8 cellular contexts compared by ENCODE assay signal in genomic region chr10:73886625-73887024, GRCh38. TPM values are rescaled to one million over a fixed set of nuclear protein-coding genes. Genes with fewer than 3 reads are reported as not detected.
DNase-seq lines count a peak whose midpoint lies in the region; ATAC-seq and TF ChIP-seq lines count a peak whose summit lies in the region.

No MANE protein-coding gene starts in this region.

- no peaks in the 10 kb centered on the region for H3K9me2 ChIP-seq in OCI-LY7 (ENCODE audit: insufficient read depth, low read length)

- no peaks in the 10 kb centered on the region for H3K79me2 ChIP-seq in OCI-LY7 (ENCODE audit: insufficient read depth, low read depth, low read length)

- no peak for TF ChIP-seq CTCF in OCI-LY7 (conservative IDR thresholded peaks at IDR 0.05; ENCODE audit: low read length)
- no peak for TF ChIP-seq CTCF in thyroid gland (IDR thresholded peaks at IDR 0.05)
- no peak for TF ChIP-seq CTCF in right lobe of liver (IDR thresholded peaks at IDR 0.05)

- no peaks in the 10 kb centered on the region for H3K36me3 ChIP-seq in OCI-LY7 (ENCODE audit: insufficient read depth, low read length)
- H3K36me3 ChIP-seq in mesodermal cell (ENCODE audit: control insufficient read depth, insufficient read depth, low read length), result no peaks in the 10 kb centered on the region
- H3K36me3 ChIP-seq in thyroid gland, result no peaks in the 10 kb centered on the region
- no peaks in the 10 kb centered on the region for H3K36me3 ChIP-seq in right lobe of liver

- POLR2A ChIA-PET in OCI-LY7 (lab: Charles Lee), result interaction anchor here (1.1 kb wide), 1 partner anchor 217 kb away, joined by 3 read pairs; no protein-coding TSS in a partner anchor

- DNase-seq in OCI-LY7 (ENCODE audit: low spot score) (no peak), caudate nucleus (lab: John Stamatoyannopoulos, UW) (no peak), thyroid gland (peak in 1 of 2 donors; percentile 26), right lobe of liver (no peak), foreskin melanocyte (no peak)
- DNase-seq in activated T-cell treated with anti-CD3 and anti-CD28 coated beads, Interleukin-2, amount 50 U/mL, for 1 hour, result no peak

- 83% methylated on average over 1 of the region's 1 CpG for WGBS in mesodermal cell (ENCODE audit: insufficient coverage in 2 of 2), 2 experiments
- WGBS in thyroid gland, 2 donors, result 20 to 39% methylated on average over 1 of the region's 1 CpG
- WGBS in right lobe of liver (ENCODE audit: insufficient coverage, low coverage, low lambda C conversion rate, missing lambda C conversion rate), result 10% methylated on average over 1 of the region's 1 CpG

- H3K4me3 ChIP-seq in OCI-LY7 (ENCODE audit: low read depth, low read length, poor library complexity, severe bottlenecking) (no peak overlapping the region), mesodermal cell (ENCODE audit: extremely low read depth, insufficient read depth, low read length, poor library complexity, severe bottlenecking) (no peak overlapping the region), thyroid gland (replicated peaks in 1 of 3) (no peak overlapping the region), right lobe of liver (no peak overlapping the region)

- CTCF ChIA-PET in OCI-LY7 (lab: Charles Lee; ENCODE audit: unreplicated experiment), result interaction anchor here (0.8 to 1.4 kb wide), 6 partner anchors 13 to 217 kb away, joined by 3 to 7 read pairs (median 4); no protein-coding TSS in a partner anchor

- ATAC-seq in GM21515 (IDR thresholded peaks at IDR 0.05; ENCODE audit: unreplicated experiment) (no peak), right lobe of liver (no peak)

- intact Hi-C loops in OCI-LY7 (cut with micrococcal nuclease; ENCODE audit: unreplicated experiment), result loop anchor here (1.0 to 10.0 kb wide), 6 partner anchors 54 to 348 kb away; no protein-coding TSS in a partner anchor
- intact Hi-C loops in thyroid gland (cut with DNase I), result loop anchor here (2.0 to 10.0 kb wide), 2 partner anchors 54 to 188 kb away; no protein-coding TSS in a partner anchor
- intact Hi-C loops in right lobe of liver (cut with DNase I), result loop anchor here (10.0 kb wide), 2 partner anchors 58 to 208 kb away; no protein-coding TSS in a partner anchor

- no peak for TF ChIP-seq POLR2A in thyroid gland (IDR thresholded peaks at IDR 0.05)
- TF ChIP-seq POLR2A in right lobe of liver (IDR thresholded peaks at IDR 0.05), result no peak

- no peak overlapping the region for H3K4me2 ChIP-seq in OCI-LY7 (ENCODE audit: low read length)

- H3K4me1 ChIP-seq in OCI-LY7 (ENCODE audit: insufficient read depth, low read length, poor library complexity, severe bottlenecking) (no peaks in the 10 kb centered on the region), mesodermal cell (ENCODE audit: control insufficient read depth, insufficient read depth, low read length, poor library complexity, severe bottlenecking) (peaks cover 39% of the 10 kb centered on the region), thyroid gland (peaks cover 32 to 36% of the 10 kb centered on the region in 2 donors), right lobe of liver (peaks cover 0 to 3% (median 1%) of the 10 kb centered on the region in 4 donors)

- H3K27me3 ChIP-seq in thyroid gland (no peaks in the 10 kb centered on the region), right lobe of liver (no peaks in the 10 kb centered on the region)

- H2AFZ ChIP-seq in OCI-LY7 (ENCODE audit: low read length), result peak overlapping the region; percentile 5; the same call in 1 of the 2 replicates

- H3K9me3 ChIP-seq in OCI-LY7 (ENCODE audit: low read length) (no peaks in the 10 kb centered on the region), mesodermal cell (ENCODE audit: control insufficient read depth, low read length) (no peaks in the 10 kb centered on the region), thyroid gland (no peaks in the 10 kb centered on the region), right lobe of liver (no peaks in the 10 kb centered on the region)

- no TSS peak for BruUV-seq in OCI-LY7 (replicated peaks; lab: Mats Ljungman, UMichigan)

- H3K27ac ChIP-seq in OCI-LY7 (ENCODE audit: low read depth, low read length, poor library complexity, severe bottlenecking) (no peak overlapping the region), caudate nucleus (ENCODE audit: low read depth, low read length) (peak overlapping the region; percentile 79), mesodermal cell (ENCODE audit: low read depth, low read length, severe bottlenecking) (peak overlapping the region; percentile 86), thyroid gland (peak overlapping the region; percentile 84 to 88 (median 85)), right lobe of liver (peak overlapping the region in 1 of 3 donors; percentile 24)

- H4K20me1 ChIP-seq in OCI-LY7 (ENCODE audit: insufficient read depth, low read length), result no peaks in the 10 kb centered on the region

RNA-seq across cellular contexts. Expression of gene CAMK2G, which starts 12.3 kb away (rescaled TPM):
- 21.1 and 29.1 TPM in 2 replicates for total RNA-seq in OCI-LY7 (2014; rRNA removed; shearing (Covaris generic))
- total RNA-seq in OCI-LY7 (2022), result 34.8 and 41.6 TPM in 2 replicates
- polyA plus RNA-seq in mesodermal cell (2013, experiment 1 of 2), result 24.4 TPM
- 24.9 TPM for polyA plus RNA-seq in mesodermal cell (2013, experiment 2 of 2)
- 10 to 100 TPM; 21.2 to 27.4 (median 22.3) TPM for total RNA-seq in thyroid gland
- 10 to 100 TPM in 2 of 6 experiments, 1 to 10 TPM in 4; 8.3 to 10.7 (median 9.4) TPM for total RNA-seq in right lobe of liver

RNA-seq across cellular contexts. Expression of gene PLAU, which starts 24.3 kb away (rescaled TPM):
- total RNA-seq in OCI-LY7 (2014; rRNA removed; shearing (Covaris generic)), result 2.0 and 5.2 TPM in 2 replicates
- 0.74 and 0.85 TPM in 2 replicates for total RNA-seq in OCI-LY7 (2022)
- polyA plus RNA-seq in mesodermal cell (2013, experiment 1 of 2), result 125 TPM
- 104 TPM for polyA plus RNA-seq in mesodermal cell (2013, experiment 2 of 2)
- total RNA-seq in thyroid gland, result 10 to 100 TPM in 1 of 4 donors, 1 to 10 TPM in 3; 3.8 to 13.3 (median 7.3) TPM
- 1 to 10 TPM in 2 of 6 experiments, under 1 TPM in 4; 0.24 to 4.3 (median 0.87) TPM for total RNA-seq in right lobe of liver
